Comparison of ENCODE assay signal across 10 cellular contexts in the genomic region with DNA sequence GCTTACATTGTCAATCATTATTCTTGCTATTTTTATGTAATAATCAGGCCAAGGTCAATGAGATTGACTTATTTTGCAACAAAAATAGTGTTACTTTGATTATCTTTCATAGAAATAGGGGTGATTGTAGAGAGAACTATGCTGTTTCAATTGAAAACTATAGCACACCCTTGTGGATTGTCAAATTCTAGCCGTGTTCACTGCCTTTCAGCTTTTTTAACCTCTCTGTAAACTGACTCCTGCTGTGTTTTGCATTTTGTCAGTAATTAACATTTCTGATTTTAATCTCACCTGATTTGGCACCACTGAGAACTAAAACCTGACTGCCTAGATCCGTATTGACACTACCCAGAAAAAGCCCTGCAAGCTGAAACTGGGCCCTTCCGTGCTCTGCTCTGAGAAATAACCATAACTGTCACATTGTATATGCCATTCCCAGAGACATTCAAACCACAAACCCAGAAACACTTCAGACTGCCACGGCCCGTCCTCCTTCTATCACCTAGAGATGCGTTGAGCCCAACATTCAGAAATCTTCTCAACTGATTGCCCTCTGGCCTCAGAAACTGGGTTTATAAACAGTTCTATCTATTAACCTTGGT. TPM values are rescaled to one million over a fixed set of nuclear protein-coding genes. Genes with fewer than 3 reads are reported as not detected.
DNase-seq lines count a peak whose midpoint lies in the region; ATAC-seq and TF ChIP-seq lines count a peak whose summit lies in the region.
"Had no signal": no experiment of that assay in that cellular context is flagged by ENCODE, and none has a peak within 500 bp of the region (broad histone marks: within the 10 kb centered on the region; RNA-seq: fewer than 3 reads in every experiment).

No MANE protein-coding gene starts in this region.

- WGBS in H9 (ENCODE audit: extremely low coverage, insufficient read length, low lambda C conversion rate), result no CpG with 5 or more reads among the region's 6 CpGs

- peaks cover 9 to 21% (median 16%) of the 10 kb centered on the region in 3 experiments for H3K36me3 Mint-ChIP-seq in H9 (ENCODE audit: insufficient read depth in 1 of 3, low read depth in 3 of 3)
- no peaks in the 10 kb centered on the region for H3K36me3 Mint-ChIP-seq in activated CD4-positive, alpha-beta T cell treated with anti-CD3 and anti-CD28 coated beads, Interleukin-2, amount 10 ng/mL, durations not matched to agents 7 days and 5 days (ENCODE audit: low read depth)

- H3K27ac ChIP-seq in H9 (ENCODE audit: insufficient read length, low read depth, low read length) (no peak overlapping the region), left lung (peak overlapping the region in 1 of 2 donors; percentile 19)

- H3K4me3 Mint-ChIP-seq in H9, result no peak overlapping the region
- no peak overlapping the region for H3K4me3 Mint-ChIP-seq in activated CD4-positive, alpha-beta T cell treated with anti-CD3 and anti-CD28 coated beads, Interleukin-2, amount 10 ng/mL, durations not matched to agents 7 days and 5 days

- no peak overlapping the region for H2AFZ ChIP-seq in H9 (ENCODE audit: low read length)

- no peaks in the 10 kb centered on the region for H3K23me2 ChIP-seq in H9 (ENCODE audit: insufficient read length, low read depth, low read length, poor library complexity, severe bottlenecking)

- no peak overlapping the region for H3T11ph ChIP-seq in H9 (ENCODE audit: low read length)

- no peaks in the 10 kb centered on the region for H3K79me1 ChIP-seq in H9 (ENCODE audit: insufficient read depth, low read depth, low read length, poor library complexity, severe bottlenecking)

- H3K9ac ChIP-seq in H9 (ENCODE audit: extremely low read depth, insufficient read length, low read length), result no peak overlapping the region

- H3K4ac ChIP-seq in H9 (ENCODE audit: low read depth, low read length), result no peak overlapping the region

- H2BK12ac ChIP-seq in H9 (ENCODE audit: insufficient read length, low read depth, low read length), result no peak overlapping the region

- H3K27me3 Mint-ChIP-seq in H9 (ENCODE audit: low read depth), result no peaks in the 10 kb centered on the region
- no peaks in the 10 kb centered on the region for H3K27me3 Mint-ChIP-seq in activated CD4-positive, alpha-beta T cell treated with anti-CD3 and anti-CD28 coated beads, Interleukin-2, amount 10 ng/mL, durations not matched to agents 7 days and 5 days

- H3K14ac ChIP-seq in H9 (ENCODE audit: insufficient read depth, low read length), result no peak overlapping the region

- no peak overlapping the region for H3K56ac ChIP-seq in H9 (ENCODE audit: insufficient read length, low read depth, low read length)

- no peak overlapping the region for H3K18ac ChIP-seq in H9 (ENCODE audit: insufficient read length, low read depth, low read length)

- POLR2A ChIA-PET in activated CD4-positive, alpha-beta T cell treated with anti-CD3 and anti-CD28 coated beads, Interleukin-2, amount 10 ng/mL, durations not matched to agents 7 days and 5 days (lab: Charles Lee), result no interaction called here

- no peaks in the 10 kb centered on the region for H4K20me1 ChIP-seq in H9 (ENCODE audit: control insufficient read depth, insufficient read depth, insufficient read length)

- no peak overlapping the region for H2BK20ac ChIP-seq in H9 (ENCODE audit: low read depth, low read length, poor library complexity, severe bottlenecking)

- H2BK5ac ChIP-seq in H9 (ENCODE audit: insufficient read length, low read length), result no peak overlapping the region

- CTCF ChIA-PET in activated CD4-positive, alpha-beta T cell treated with anti-CD3 and anti-CD28 coated beads, Interleukin-2, amount 10 ng/mL, durations not matched to agents 7 days and 5 days (lab: Charles Lee), result interaction anchor here (1.0 to 1.5 kb wide), 3 partner anchors 14 to 387 kb away, joined by 3 read pairs; no protein-coding TSS in a partner anchor

- no peak overlapping the region for H2BK15ac ChIP-seq in H9 (ENCODE audit: low read depth, low read length)

- no peak overlapping the region for H2AK5ac ChIP-seq in H9 (ENCODE audit: insufficient read length, low read length)

- DNase-seq in AML-193 (lab: John Stamatoyannopoulos, UW) (peak; percentile 11 to 37), H9 (no peak), UCSD-AML1 (lab: John Stamatoyannopoulos, UW; ENCODE audit: unreplicated experiment) (peak; percentile 22), left lung (no peak), DMS79 treated with DMSO at 0.1 percent for 48 hours (lab: John Stamatoyannopoulos, UW) (no peak), mucosa of gallbladder (ENCODE audit: low spot score) (no peak)
- DNase-seq in activated CD4-positive, alpha-beta T cell treated with anti-CD3 and anti-CD28 coated beads, Interleukin-2, amount 10 ng/mL, durations not matched to agents 7 days and 5 days, result no peak
- DNase-seq: activated naive CD4-positive, alpha-beta T cell treated with anti-CD3 and anti-CD28 coated beads, Interleukin-2, amount 50 U/mL, for 16 hours; NCI-H1930 had no signal

- peaks cover 1% of the 10 kb centered on the region; the same call in 1 of the 2 replicates for H3K79me2 ChIP-seq in H9 (ENCODE audit: insufficient read depth, low read length)

- no peak overlapping the region for H4K5ac ChIP-seq in H9 (ENCODE audit: insufficient read length, low read depth, low read length)

- H2BK120ac ChIP-seq in H9 (ENCODE audit: low read depth, low read length, poor library complexity, severe bottlenecking), result no peak overlapping the region

- peak overlapping the region; percentile 65 to 89 (median 69) for H3K27ac Mint-ChIP-seq in H9
- no peak overlapping the region for H3K27ac Mint-ChIP-seq in activated CD4-positive, alpha-beta T cell treated with anti-CD3 and anti-CD28 coated beads, Interleukin-2, amount 10 ng/mL, durations not matched to agents 7 days and 5 days

- H3K4me3 ChIP-seq in left lung, result no peak overlapping the region

- H3K4me1 ChIP-seq in H9 (ENCODE audit: insufficient read depth, low read length) (peaks cover 16% of the 10 kb centered on the region; the same call in 1 of the 2 replicates), left lung (peaks cover 0 to 15% of the 10 kb centered on the region in 2 donors)

- no peak overlapping the region for H4K91ac ChIP-seq in H9 (ENCODE audit: insufficient read length, low read depth, low read length)

- no peak overlapping the region for H4K8ac ChIP-seq in H9 (replicated peaks; ENCODE audit: insufficient read length, low read depth, low read length)

- peak; percentile 44 for ATAC-seq in left lung
- no peak for ATAC-seq in GM19452 (IDR thresholded peaks at IDR 0.05; ENCODE audit: unreplicated experiment)

- H3K27me3 ChIP-seq in H9 (ENCODE audit: insufficient read depth, low read length) (no peaks in the 10 kb centered on the region), left lung (no peaks in the 10 kb centered on the region)

- no peaks in the 10 kb centered on the region for H3K9me3 ChIP-seq in H9 (ENCODE audit: control insufficient read depth, low read depth, low read length)
- H3K9me3 ChIP-seq in left lung, result no peaks in the 10 kb centered on the region

- H3K4me1 Mint-ChIP-seq in H9, result peaks cover 38 to 42% of the 10 kb centered on the region in 2 experiments
- H3K4me1 Mint-ChIP-seq in activated CD4-positive, alpha-beta T cell treated with anti-CD3 and anti-CD28 coated beads, Interleukin-2, amount 10 ng/mL, durations not matched to agents 7 days and 5 days, result peaks cover 2% of the 10 kb centered on the region

- no peak overlapping the region for H3K23ac ChIP-seq in H9 (ENCODE audit: insufficient read length, low read depth, low read length)

- no peaks in the 10 kb centered on the region for H3K36me3 ChIP-seq in left lung

- H3K4me2 ChIP-seq in H9 (ENCODE audit: insufficient read depth, insufficient read length, low read length), result no peak overlapping the region

- TF ChIP-seq CTCF in H9 (conservative IDR thresholded peaks at IDR 0.05) (peak; percentile 50; the same call in 2 of the 3 replicates), left lung (IDR thresholded peaks at IDR 0.05) (no peak)

- intact Hi-C loops in left lung (cut with DNase I), result no loop called here

- peaks cover 10 to 11% of the 10 kb centered on the region in 2 experiments; a peak in 4 of 5 replicates for H3K9me3 Mint-ChIP-seq in H9
- no peaks in the 10 kb centered on the region for H3K9me3 Mint-ChIP-seq in activated CD4-positive, alpha-beta T cell treated with anti-CD3 and anti-CD28 coated beads, Interleukin-2, amount 10 ng/mL, durations not matched to agents 7 days and 5 days

RNA-seq across cellular contexts. Expression of a gene that starts 26.6 kb away (rescaled TPM):
- total RNA-seq in H9 (2021), result 25.2 and 28.7 TPM in 2 replicates
- 10 to 100 TPM; 26.6 to 44.7 TPM for total RNA-seq in left lung
- 54.5 TPM for total RNA-seq in mucosa of gallbladder
- total RNA-seq in activated CD4-positive, alpha-beta T cell treated with anti-CD3 and anti-CD28 coated beads, Interleukin-2, amount 10 ng/mL, durations not matched to agents 7 days and 5 days, result 10 to 100 TPM; 34.2 to 36.6 TPM

Comparison
In these comparisons a context has a peak if more than half of its experiments do, and no peak if none do; other contexts are left out.
1. DNase-seq: peak in AML-193 (2 of 2) and UCSD-AML1 (single experiment); none in H9 (single experiment), left lung (0 of 2), DMS79 treated with DMSO at 0.1 percent for 48 hours (single experiment), mucosa of gallbladder (single experiment) and activated CD4-positive, alpha-beta T cell treated with anti-CD3 and anti-CD28 coated beads, Interleukin-2, amount 10 ng/mL, durations not matched to agents 7 days and 5 days (single experiment).